ENCODE assay signal across 9 cellular contexts in genomic region chr1:20666804-20667203, GRCh38. TPM values are rescaled to one million over a fixed set of nuclear protein-coding genes. Genes with fewer than 3 reads are reported as not detected.
A peak's percentile ranks its signal among the peaks of the same experiment; 100 is the strongest.
DNase-seq lines count a peak whose midpoint lies in the region; ATAC-seq, FAIRE-seq and TF ChIP-seq lines count a peak whose summit lies in the region.
"Had no signal": no experiment of that assay in that cellular context is flagged by ENCODE, and none has a peak within 500 bp of the region (broad histone marks: within the 10 kb centered on the region; RNA-seq: fewer than 3 reads in every experiment).

No MANE protein-coding gene starts in this region.

- no peak overlapping the region for H3K4me3 ChIP-seq in epithelial cell of esophagus (ENCODE audit: low read length)
- H3K4me3 ChIP-seq in GM23338: no peak overlapping the region
- H3K4me3 ChIP-seq in tibial nerve: no peak overlapping the region

- no peak for FAIRE-seq in RCC 7860 (lab: Jason Lieb, UNC)

- H3K27ac ChIP-seq in GM23338 (ENCODE audit: low read depth): no peak overlapping the region
- no peak overlapping the region for H3K27ac ChIP-seq in tibial nerve

- no peaks in the 10 kb centered on the region for H4K20me1 ChIP-seq in GM23338 (replicated peaks; ENCODE audit: insufficient read depth)

- H3K9me2 ChIP-seq in GM23338 (ENCODE audit: insufficient read depth): no peaks in the 10 kb centered on the region

- H3K36me3 Mint-ChIP-seq in GM23338 (ENCODE audit: low read depth): peaks cover 3% of the 10 kb centered on the region; the same call in 2 of the 3 replicates

- peaks cover 5% of the 10 kb centered on the region for H3K27me3 Mint-ChIP-seq in GM23338 (ENCODE audit: insufficient read depth, low read depth, poor library complexity)

- peak; percentile 24 for DNase-seq in stimulated activated CD4-positive, alpha-beta T cell treated with anti-CD3 and anti-CD28 coated beads, Interleukin-15, amount 100 ng/mL, for 24 hours
- DNase-seq in stimulated activated CD4-positive, alpha-beta T cell treated with anti-CD3 and anti-CD28 coated beads, Interleukin-4, amount 100 ng/mL, for 1 hour: no peak
- DNase-seq in RCC 7860 (ENCODE audit: low spot score): peak; percentile 7
- peak; percentile 20 for DNase-seq in epithelial cell of esophagus (ENCODE audit: low read depth)
- no peak for DNase-seq in GM23338 (ENCODE audit: low spot score)
- no peak for DNase-seq in tibial nerve (ENCODE audit: low spot score in 2 of 2)
- DNase-seq: effector CD4-positive, alpha-beta T cell had no signal

- H2AFZ ChIP-seq in GM23338: no peak overlapping the region

- H3F3A ChIP-seq in GM23338 (replicated peaks; ENCODE audit: low read depth): no peaks in the 10 kb centered on the region

- no peak overlapping the region for H3K4me2 ChIP-seq in GM23338

- 85 to 100% methylated on average over 1 of the region's 1 CpG for WGBS in tibial nerve, 2 donors

- no peaks in the 10 kb centered on the region for H3K27me3 ChIP-seq in GM23338 (ENCODE audit: insufficient read depth)
- no peaks in the 10 kb centered on the region for H3K27me3 ChIP-seq in tibial nerve

- H3K27ac Mint-ChIP-seq in GM23338: no peak overlapping the region

- H3K36me3 ChIP-seq in GM23338 (ENCODE audit: insufficient read depth): 0 out of 2 replicates have a peak, but pooled peaks cover 5% of the 10 kb centered on the region
- no peaks in the 10 kb centered on the region for H3K36me3 ChIP-seq in tibial nerve

- TF ChIP-seq CTCF in epithelial cell of esophagus (IDR thresholded peaks at IDR 0.05; ENCODE audit: insufficient read depth, low read depth, low read length, missing control alignments) (no peak), GM23338 (conservative IDR thresholded peaks at IDR 0.05; ENCODE audit: low read depth in 2 of 2) (no peak), tibial nerve (IDR thresholded peaks at IDR 0.05) (no peak)

- TF ChIP-seq POLR2A in GM18505 (IDR thresholded peaks at IDR 0.05; ENCODE audit: borderline replicate concordance, extremely low read depth, insufficient read depth, insufficient read length): no peak
- TF ChIP-seq POLR2A in tibial nerve (IDR thresholded peaks at IDR 0.05): no peak

- no peak for ATAC-seq in GM18505 (IDR thresholded peaks at IDR 0.05; ENCODE audit: unreplicated experiment)
- no peak; the same call in 2 of the 3 replicates for ATAC-seq in GM23338
- no peak for ATAC-seq in GM18870 (IDR thresholded peaks at IDR 0.05; ENCODE audit: unreplicated experiment)

- no peak for TF ChIP-seq EP300 in tibial nerve (IDR thresholded peaks at IDR 0.05)

- H3K79me2 ChIP-seq in GM23338 (replicated peaks; ENCODE audit: insufficient read depth): no peaks in the 10 kb centered on the region; the same call in 1 of the 2 replicates

- H3K4me1 ChIP-seq in GM23338 (ENCODE audit: insufficient read depth): peaks cover 4% of the 10 kb centered on the region; the same call in 1 of the 2 replicates
- H3K4me1 ChIP-seq in tibial nerve: peaks cover 0 to 11% (median 0%) of the 10 kb centered on the region in 4 donors

- no peaks in the 10 kb centered on the region; the same call in 2 of the 3 replicates for H3K9me3 Mint-ChIP-seq in GM23338

- no peaks in the 10 kb centered on the region for H3K9me3 ChIP-seq in tibial nerve

- H3K4me1 Mint-ChIP-seq in GM23338: peaks cover 9% of the 10 kb centered on the region

- H3K4me3 Mint-ChIP-seq in GM23338: no peak overlapping the region; the same call in 2 of the 3 replicates

TF ChIP-seq in GM23338, 12 proteins besides CTCF, POLR2A, EP300 and RAD21 (continues in another document):
- TF ChIP-seq NANOG (IDR thresholded peaks at IDR 0.05; ENCODE audit: borderline replicate concordance) (no peak), EZH2 (IDR thresholded peaks at IDR 0.05; ENCODE audit: low read depth, unreplicated experiment) (no peak), ZNF462 (CRISPR knock-in tag; IDR thresholded peaks at IDR 0.05) (no peak), ZNF114 (CRISPR knock-in tag; IDR thresholded peaks at IDR 0.05) (no peak), JUNB (IDR thresholded peaks at IDR 0.05; ENCODE audit: unreplicated experiment) (no peak), ETS1 (IDR thresholded peaks at IDR 0.05) (no peak)

RNA-seq across cellular contexts. Expression of gene DDOST, which starts 5.6 kb away (rescaled TPM):
- 242 and 270 TPM in 2 replicates for total RNA-seq in GM23338 (2014; rRNA removed; shearing (Covaris generic))
- polyA plus RNA-seq in GM23338 (2016; fragmentation: Nextera tagmentation; extraction: Ambion mirVana): 145 and 151 TPM in 2 replicates
- total RNA-seq in tibial nerve: 100 to 1,000 TPM in 2 of 4 donors, 10 to 100 TPM in 2; 79.7 to 115 (median 99.6) TPM

RNA-seq across cellular contexts. Expression of gene PINK1, which starts 33.5 kb away (rescaled TPM):
- 34.5 and 42.7 TPM in 2 replicates for total RNA-seq in GM23338 (2014; rRNA removed; shearing (Covaris generic))
- 18.3 and 20.8 TPM in 2 replicates for polyA plus RNA-seq in GM23338 (2016; fragmentation: Nextera tagmentation; extraction: Ambion mirVana)
- total RNA-seq in tibial nerve: 100 to 1,000 TPM in 3 of 4 donors, 10 to 100 TPM in 1; 93.9 to 134 (median 124) TPM

RNA-seq across cellular contexts. Expression of gene KIF17, which starts 51.0 kb away (rescaled TPM):
- total RNA-seq in GM23338 (2014; rRNA removed; shearing (Covaris generic)): 13.3 and 18.6 TPM in 2 replicates
- 5.9 and 7.4 TPM in 2 replicates for polyA plus RNA-seq in GM23338 (2016; fragmentation: Nextera tagmentation; extraction: Ambion mirVana)
- total RNA-seq in tibial nerve: 1 to 10 TPM in 3 of 4 donors, under 1 TPM in 1; 0.59 to 4.2 (median 3.3) TPM

Comparison
In these comparisons a context has a peak if more than half of its experiments do, and no peak if none do; other contexts are left out.
1. DNase-seq: peak in stimulated activated CD4-positive, alpha-beta T cell treated with anti-CD3 and anti-CD28 coated beads, Interleukin-15, amount 100 ng/mL, for 24 hours (single experiment), RCC 7860 (single experiment) and epithelial cell of esophagus (single experiment); none in stimulated activated CD4-positive, alpha-beta T cell treated with anti-CD3 and anti-CD28 coated beads, Interleukin-4, amount 100 ng/mL, for 1 hour (single experiment), GM23338 (single experiment) and tibial nerve (0 of 2).